Comparison of ENCODE assay signal across 10 cellular contexts in genomic region chr6:67112120-67112519, GRCh38.
"Had no signal": no experiment of that assay in that cellular context is flagged by ENCODE, and none has a peak within 500 bp of the region (broad histone marks: within the 10 kb centered on the region; RNA-seq: fewer than 3 reads in every experiment).

No MANE protein-coding gene starts in this region.

- DNase-seq: activated B cell treated with CpG ODN at 0.5 μM for 24 hours; activated CD4-positive, alpha-beta T cell treated with anti-CD3 and anti-CD28 coated beads, Interleukin-2, amount 10 ng/mL, durations not matched to agents 7 days and 5 days; activated naive CD4-positive, alpha-beta T cell; activated naive CD8-positive, alpha-beta T cell treated with anti-CD3 and anti-CD28 coated beads, Interleukin-2, amount 10 ng/mL, durations not matched to agents 7 days and 5 days; dorsolateral prefrontal cortex; endodermal cell; mucosa of descending colon; naive thymus-derived CD8-positive, alpha-beta T cell; stimulated activated CD4-positive, alpha-beta T cell treated with anti-CD3 and anti-CD28 coated beads, Interleukin-2, amount 100 ng/mL, for 48 hours had no signal

- FAIRE-seq: islet of Langerhans had no signal

- H3K4me3 ChIP-seq: dorsolateral prefrontal cortex, mucosa of descending colon had no signal
